8 cellular contexts compared by ENCODE assay signal in the genomic region with DNA sequence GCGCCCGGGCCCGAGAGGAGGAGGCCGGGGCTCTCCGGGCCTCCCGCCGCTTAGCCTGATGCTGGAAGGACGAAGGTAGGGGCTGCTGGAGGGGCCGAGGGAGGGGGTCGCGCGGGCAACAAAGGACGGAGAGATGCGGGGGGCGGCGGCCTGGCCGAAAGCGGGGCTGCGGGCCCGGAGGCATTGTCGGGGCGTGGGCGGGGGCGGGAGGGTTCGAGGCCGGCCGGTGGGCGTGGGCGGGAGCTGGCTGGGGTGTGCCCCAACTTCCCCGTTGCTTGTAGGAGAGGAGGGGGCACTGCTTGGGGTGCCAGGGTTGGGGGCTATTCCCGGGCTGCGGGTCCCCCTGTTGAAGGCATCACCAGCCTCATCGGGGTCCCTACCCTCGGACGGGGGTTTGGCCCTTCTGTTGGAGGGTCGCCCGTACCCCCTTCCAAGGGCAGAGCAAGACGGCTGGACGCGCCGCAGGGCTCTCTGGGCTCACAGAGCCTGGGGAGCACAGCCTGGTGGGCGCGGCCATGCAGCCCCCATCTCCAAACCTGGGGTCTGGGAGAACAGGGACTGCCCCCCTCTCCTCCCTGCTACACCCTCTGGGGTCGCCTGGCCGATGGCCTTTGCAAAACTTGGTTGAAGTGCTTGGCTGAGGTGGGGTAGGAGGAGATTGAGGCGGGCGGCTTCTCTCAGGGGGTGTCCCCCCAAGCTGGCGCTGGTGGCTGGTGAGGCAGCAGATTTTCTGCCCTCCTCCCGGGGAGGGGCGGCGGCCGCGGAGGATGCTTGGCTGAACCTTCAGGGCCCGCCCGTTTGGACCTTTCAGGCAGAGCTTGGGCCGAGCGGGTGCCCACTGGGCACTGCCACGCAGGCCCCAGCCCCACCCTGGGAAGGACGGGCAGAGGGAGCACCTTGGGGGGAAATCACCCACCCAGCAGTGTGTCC. TPM values are rescaled to one million over a fixed set of nuclear protein-coding genes. Genes with fewer than 3 reads are reported as not detected.
DNase-seq lines count a peak whose midpoint lies in the region; ATAC-seq, FAIRE-seq and TF ChIP-seq lines count a peak whose summit lies in the region.

No MANE protein-coding gene starts in this region.

- SMC1A ChIA-PET in GM12878 (lab: Charles Lee; ENCODE audit: uncharacterized antibody, unreplicated experiment), result interaction anchor here (0.9 to 12.0 kb wide), 5 partner anchors 19 to 83 kb away, joined by 4 to 285 read pairs (median 5); no protein-coding TSS in a partner anchor

- POLR2A ChIA-PET in PC-3 (lab: Charles Lee; ENCODE audit: unreplicated experiment), result interaction anchor here (0.7 kb wide), 1 partner anchor 20 kb away, joined by 3 read pairs; no protein-coding TSS in a partner anchor
- POLR2A ChIA-PET in GM12878 (lab: Charles Lee), result interaction anchor here (0.7 to 8.7 kb wide), 8 partner anchors 11 to 82 kb away, joined by 3 to 171 read pairs (median 4); a partner anchor contains a TSS

- H3K4me3 ChIP-seq in PC-3 (ENCODE audit: low read length) (peak overlapping the region; percentile 98), GM12878 (peak overlapping the region; percentile 97), iPS-11a (ENCODE audit: low read depth, low read length) (peak overlapping the region; percentile 81), skeletal muscle tissue (ENCODE audit: low read length in 3 of 3) (peak overlapping the region; percentile 51 to 65 (median 64))

- H2AFZ ChIP-seq in PC-3 (ENCODE audit: low read length), result peak overlapping the region; percentile 43; the same call in 1 of the 2 replicates
- peak overlapping the region; percentile 5; the same call in 1 of the 2 replicates for H2AFZ ChIP-seq in GM12878 (ENCODE audit: control insufficient read depth, low read depth, low read length)

- H3K9me2 ChIP-seq in PC-3 (replicated peaks; ENCODE audit: low read length), result no peaks in the 10 kb centered on the region

- in situ Hi-C loops in GM12878 (cut with MboI), result loop anchor here (5.0 kb wide), 1 partner anchor 83 kb away; no protein-coding TSS in a partner anchor

- H4K20me1 ChIP-seq in PC-3 (ENCODE audit: low read length), result peaks cover 18% of the 10 kb centered on the region; the same call in 1 of the 2 replicates
- H4K20me1 ChIP-seq in GM12878 (ENCODE audit: control insufficient read depth, insufficient read depth), result peaks cover 3% of the 10 kb centered on the region; the same call in 1 of the 2 replicates

- CTCF ChIA-PET in PC-3 (lab: Charles Lee) (no interaction called here), GM12878 (lab: Yijun Ruan, JAX) (interaction anchor here (1.2 to 9.2 kb wide), 7 partner anchors 11 to 110 kb away, joined by 3 to 93 read pairs (median 5); a partner anchor contains a TSS)

- no peak for TF ChIP-seq RAD21 in GM12878 (IDR thresholded peaks at IDR 0.05; ENCODE audit: insufficient read depth, low read depth, low read length)

- H3K27me3 ChIP-seq in PC-3 (ENCODE audit: low read length) (no peaks in the 10 kb centered on the region), GM12878 (replicated peaks in 1 of 2; ENCODE audit: control insufficient read depth in 2 of 2, insufficient read depth in 2 of 2, low read length in 1 of 2) (no peaks in the 10 kb centered on the region), skeletal muscle tissue (ENCODE audit: control insufficient read depth in 3 of 3, insufficient read depth in 3 of 3, low read length in 3 of 3) (peaks cover 0 to 5% (median 5%) of the 10 kb centered on the region in 3 donors)

- no peak for TF ChIP-seq POLR2A in GM12878 (IDR thresholded peaks at IDR 0.05; ENCODE audit: low read depth, low read length)

- no peaks in the 10 kb centered on the region for H3K36me3 ChIP-seq in PC-3 (ENCODE audit: low read depth, low read length)
- H3K36me3 ChIP-seq in GM12878 (ENCODE audit: control insufficient read depth in 2 of 2, insufficient read depth in 2 of 2, low read length in 1 of 2), result no peaks in the 10 kb centered on the region
- H3K36me3 ChIP-seq in skeletal muscle tissue (ENCODE audit: control insufficient read depth in 3 of 3, insufficient read depth in 3 of 3, low read length in 3 of 3), result no peaks in the 10 kb centered on the region

- ATAC-seq in PC-3 (peak; percentile 10), GM12878 (peak; percentile 38), GM21447 (IDR thresholded peaks at IDR 0.05; ENCODE audit: unreplicated experiment) (no peak)

- DNase-seq in NCI-H146 (lab: John Stamatoyannopoulos, UW), result peak; percentile 20
- DNase-seq in NCI-H146 treated with DMSO at 0.1 percent for 48 hours (lab: John Stamatoyannopoulos, UW; ENCODE audit: unreplicated experiment), result no peak
- DNase-seq in PC-3, result peak; percentile 21
- DNase-seq in GM12878 (ENCODE audit: low read depth, low spot score), result no peak
- DNase-seq in NCI-H1092 treated with DMSO at 0.1 percent for 48 hours (lab: John Stamatoyannopoulos, UW), result no peak

- peaks cover 19% of the 10 kb centered on the region for H3K4me1 ChIP-seq in PC-3 (ENCODE audit: insufficient read depth, low read length)
- peaks cover 45% of the 10 kb centered on the region for H3K4me1 ChIP-seq in GM12878 (ENCODE audit: control insufficient read depth, insufficient read depth, low read length)
- peaks cover 26 to 34% (median 28%) of the 10 kb centered on the region in 3 donors for H3K4me1 ChIP-seq in skeletal muscle tissue (ENCODE audit: control insufficient read depth in 3 of 3, insufficient read depth in 3 of 3, low read length in 3 of 3)

- H3K4me2 ChIP-seq in PC-3 (ENCODE audit: low read length) (peak overlapping the region; percentile 94), GM12878 (ENCODE audit: control insufficient read depth, insufficient read depth) (peak overlapping the region; percentile 93)

- H3K79me2 ChIP-seq in PC-3 (ENCODE audit: low read length), result peaks cover 51% of the 10 kb centered on the region
- peaks cover 79% of the 10 kb centered on the region for H3K79me2 ChIP-seq in GM12878 (ENCODE audit: control insufficient read depth, insufficient read depth, low read length)

- no peak for TF ChIP-seq EP300 in GM12878 (IDR thresholded peaks at IDR 0.05; ENCODE audit: borderline replicate concordance in 1 of 2, control insufficient read depth in 1 of 2, low read depth in 2 of 2, low read length in 2 of 2)

- RAD21 ChIA-PET in GM12878 (lab: Charles Lee; ENCODE audit: unreplicated experiment), result interaction anchor here (1.0 to 12.0 kb wide), 11 partner anchors 11 to 115 kb away, joined by 3 to 169 read pairs (median 6); a partner anchor contains a TSS

- H3K27ac ChIP-seq in PC-3 (ENCODE audit: low read length) (no peak overlapping the region; the same call in 1 of the 2 replicates), GM12878 (ENCODE audit: control insufficient read depth, insufficient read depth) (peak overlapping the region; percentile 76), skeletal muscle tissue (ENCODE audit: low read depth, low read length) (no peak overlapping the region)

- TF ChIP-seq CTCF in PC-3 (conservative IDR thresholded peaks at IDR 0.05; ENCODE audit: low read depth, low read length), result no peak
- no peak for TF ChIP-seq CTCF in GM12878 (IDR thresholded peaks at IDR 0.05 in 2 of 3, conservative IDR thresholded peaks at IDR 0.05 in 1 of 3; ENCODE audit: control insufficient read depth in 2 of 3, extremely low read depth in 1 of 3, insufficient read depth in 1 of 3, low read depth in 3 of 3, low read length in 3 of 3)

- H3K9me3 ChIP-seq in PC-3 (ENCODE audit: low read length) (no peaks in the 10 kb centered on the region), GM12878 (replicated peaks; ENCODE audit: control insufficient read depth, insufficient read depth, low read length) (no peaks in the 10 kb centered on the region), skeletal muscle tissue (ENCODE audit: control insufficient read depth in 3 of 3, low read length in 3 of 3) (no peaks in the 10 kb centered on the region)

- WGBS in GM12878 (ENCODE audit: insufficient coverage, insufficient replicate concordance, low lambda C conversion rate, missing lambda C conversion rate), result 0% methylated on average over 32 of the region's 59 CpGs

- peak overlapping the region; percentile 85 for H3K9ac ChIP-seq in PC-3 (ENCODE audit: low read length)
- peak overlapping the region; percentile 79 for H3K9ac ChIP-seq in GM12878 (ENCODE audit: control insufficient read depth, insufficient read depth, low read length)
- H3K9ac ChIP-seq in skeletal muscle tissue (ENCODE audit: low read depth in 1 of 3, low read length in 3 of 3), result peak overlapping the region; percentile 38 to 73 (median 51)

- intact Hi-C loops in PC-3 (cut with micrococcal nuclease), result loop anchor here (1.0 to 5.0 kb wide), 2 partner anchors 21 to 102 kb away; no protein-coding TSS in a partner anchor
- intact Hi-C loops in GM12878 (cut with micrococcal nuclease; ENCODE audit: unreplicated experiment), result loop anchor here (1.0 to 10.0 kb wide), 5 partner anchors 19 to 375 kb away; a partner anchor contains a TSS

- FAIRE-seq in GM12878 (lab: Jason Lieb, UNC), result no peak

- H3F3A ChIP-seq in PC-3 (ENCODE audit: low read length, unreplicated experiment), result no peaks in the 10 kb centered on the region

- TSS peak; percentile 18 for BruUV-seq in PC-3 (replicated peaks; lab: Mats Ljungman, UMichigan)
- no TSS peak for BruUV-seq in GM12878 (replicated peaks; lab: Mats Ljungman, UMichigan)

RNA-seq across cellular contexts. Expression of a gene that starts 0.7 kb away (rescaled TPM):
- total RNA-seq in PC-3 (2014; rRNA removed) (26.2 and 33.8 TPM in 2 replicates), GM12878 (2014; rRNA removed) (22.0 and 26.3 TPM in 2 replicates), GM12878 (2014; rRNA removed; fragmentation: Illumina TruSeq; extraction: Trizol) (26.9 and 27.4 TPM in 2 replicates), GM12878 (2021) (52.9 and 56.3 TPM in 2 replicates), skeletal muscle tissue (21.9 TPM)
- total RNA-seq in GM12878 (2013; cell fraction: nucleolus; rRNA removed), result 143 and 165 TPM in 2 replicates
- 9.8 TPM for polyA plus RNA-seq in GM12878 (2011; ENCODE audit: low read depth)
- polyA plus RNA-seq in GM12878 (2011; rRNA removed) (6.1 and 10.4 TPM in 2 replicates), GM12878 (2014; fragmentation: Illumina TruSeq; extraction: Trizol) (5.0 and 23.2 TPM in 2 replicates), GM12878 (2014; fragmentation: Nextera tagmentation; extraction: Ambion mirVana) (under 1 TPM; 0.26 to 0.82 TPM), GM12878 (2014; rRNA removed) (23.3 and 28.8 TPM in 2 replicates), GM12878 (2016; fragmentation: Nextera tagmentation; extraction: Ambion mirVana) (10 to 100 TPM; 14.8 to 18.9 TPM)
- 14.3 and 15.7 TPM in 2 replicates for polyA plus RNA-seq in GM12878 (2011; cell fraction: cytosol; rRNA removed)
- 17.4 and 26.9 TPM in 2 replicates for polyA plus RNA-seq in GM12878 (2011; cell fraction: nucleus; rRNA removed)
- polyA plus RNA-seq in GM12878 (2012), result 29.2 and 33.1 TPM in 2 replicates
- polyA minus RNA-seq in GM12878 (2011; rRNA and poly(A)+ RNA removed), result 15.9 and 30.9 TPM in 2 replicates
- 18.5 and 19.4 TPM in 2 replicates for polyA minus RNA-seq in GM12878 (2011; cell fraction: cytosol; rRNA and poly(A)+ RNA removed)
- polyA minus RNA-seq in GM12878 (2011; cell fraction: nucleus; rRNA and poly(A)+ RNA removed), result 16.9 and 27.1 TPM in 2 replicates

RNA-seq across cellular contexts. Expression of a gene that starts 35.7 kb away (rescaled TPM):
- total RNA-seq in PC-3 (2014; rRNA removed), result 57.4 and 60.4 TPM in 2 replicates
- total RNA-seq in GM12878 (2013; cell fraction: nucleolus; rRNA removed), result 17.6 and 17.8 TPM in 2 replicates
- 95.3 and 95.8 TPM in 2 replicates for total RNA-seq in GM12878 (2014; rRNA removed)
- 87.5 and 91.9 TPM in 2 replicates for total RNA-seq in GM12878 (2014; rRNA removed; fragmentation: Illumina TruSeq; extraction: Trizol)
- total RNA-seq in GM12878 (2021), result 73.3 and 73.5 TPM in 2 replicates
- polyA plus RNA-seq in GM12878 (2011; ENCODE audit: low read depth), result 29.8 TPM
- 47.0 and 69.3 TPM in 2 replicates for polyA plus RNA-seq in GM12878 (2011; rRNA removed)
- 67.8 and 85.5 TPM in 2 replicates for polyA plus RNA-seq in GM12878 (2011; cell fraction: cytosol; rRNA removed)
- polyA plus RNA-seq in GM12878 (2011; cell fraction: nucleus; rRNA removed), result 18.8 and 27.6 TPM in 2 replicates
- polyA plus RNA-seq in GM12878 (2012), result 37.5 and 41.6 TPM in 2 replicates
- 108 and 121 TPM in 2 replicates for polyA plus RNA-seq in GM12878 (2014; fragmentation: Illumina TruSeq; extraction: Trizol)
- 10 to 100 TPM; 25.8 to 45.2 TPM for polyA plus RNA-seq in GM12878 (2014; fragmentation: Nextera tagmentation; extraction: Ambion mirVana)
- 89.9 and 92.7 TPM in 2 replicates for polyA plus RNA-seq in GM12878 (2014; rRNA removed)
- 100 to 1,000 TPM; 135 to 145 TPM for polyA plus RNA-seq in GM12878 (2016; fragmentation: Nextera tagmentation; extraction: Ambion mirVana)
- polyA minus RNA-seq in GM12878 (2011; rRNA and poly(A)+ RNA removed), result 85.6 and 92.8 TPM in 2 replicates
- 34.7 and 43.0 TPM in 2 replicates for polyA minus RNA-seq in GM12878 (2011; cell fraction: cytosol; rRNA and poly(A)+ RNA removed)
- 12.7 and 23.5 TPM in 2 replicates for polyA minus RNA-seq in GM12878 (2011; cell fraction: nucleus; rRNA and poly(A)+ RNA removed)
- 21.4 TPM for total RNA-seq in skeletal muscle tissue

Comparison
In these comparisons a context has a peak if more than half of its experiments do, and no peak if none do; other contexts are left out.
1. DNase-seq: peak in NCI-H146 (single experiment) and PC-3 (single experiment); none in NCI-H146 treated with DMSO at 0.1 percent for 48 hours (single experiment), GM12878 (single experiment) and NCI-H1092 treated with DMSO at 0.1 percent for 48 hours (single experiment).
2. Peak in every context shown above with its lines, with median percentiles within 50 percentile points of each other: H3K4me3 ChIP-seq and H3K9ac ChIP-seq.